ENCODE assay signal across 1 cellular context in genomic region chr1:175033931-175034330, GRCh38.
TF ChIP-seq lines count a peak whose summit lies in the region.

No MANE protein-coding gene starts in this region.

TF ChIP-seq in H1, 55 proteins besides CTCF, POLR2A, EP300 and RAD21 (continued from another document):
- TF ChIP-seq GTF2F1 (IDR thresholded peaks at IDR 0.05; ENCODE audit: borderline replicate concordance, low read depth, low read length): no peak
- no peak for TF ChIP-seq SP2 (IDR thresholded peaks at IDR 0.05; ENCODE audit: low read length)
- TF ChIP-seq, protein P1, sequence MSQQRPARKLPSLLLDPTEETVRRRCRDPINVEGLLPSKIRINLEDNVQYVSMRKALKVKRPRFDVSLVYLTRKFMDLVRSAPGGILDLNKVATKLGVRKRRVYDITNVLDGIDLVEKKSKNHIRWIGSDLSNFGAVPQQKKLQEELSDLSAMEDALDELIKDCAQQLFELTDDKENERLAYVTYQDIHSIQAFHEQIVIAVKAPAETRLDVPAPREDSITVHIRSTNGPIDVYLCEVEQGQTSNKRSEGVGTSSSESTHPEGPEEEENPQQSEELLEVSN (IDR thresholded peaks at IDR 0.05): no peak
- TF ChIP-seq NANOG (IDR thresholded peaks at IDR 0.05; ENCODE audit: insufficient read depth, low read depth, low read length, poor library complexity, severe bottlenecking): no peak
- no peak for TF ChIP-seq PHF8 (conservative IDR thresholded peaks at IDR 0.05; ENCODE audit: low read depth, low read length)
- TF ChIP-seq TBP (IDR thresholded peaks at IDR 0.05; ENCODE audit: low read depth, low read length): no peak
- TF ChIP-seq USF2 (IDR thresholded peaks at IDR 0.05; ENCODE audit: low read length): no peak
- no peak for TF ChIP-seq ATF2 (IDR thresholded peaks at IDR 0.05; ENCODE audit: low read length)
- no peak for TF ChIP-seq YY1 (IDR thresholded peaks at IDR 0.05; ENCODE audit: low read depth, low read length)
